ENCODE assay signal across 1 cellular context in the genomic region with DNA sequence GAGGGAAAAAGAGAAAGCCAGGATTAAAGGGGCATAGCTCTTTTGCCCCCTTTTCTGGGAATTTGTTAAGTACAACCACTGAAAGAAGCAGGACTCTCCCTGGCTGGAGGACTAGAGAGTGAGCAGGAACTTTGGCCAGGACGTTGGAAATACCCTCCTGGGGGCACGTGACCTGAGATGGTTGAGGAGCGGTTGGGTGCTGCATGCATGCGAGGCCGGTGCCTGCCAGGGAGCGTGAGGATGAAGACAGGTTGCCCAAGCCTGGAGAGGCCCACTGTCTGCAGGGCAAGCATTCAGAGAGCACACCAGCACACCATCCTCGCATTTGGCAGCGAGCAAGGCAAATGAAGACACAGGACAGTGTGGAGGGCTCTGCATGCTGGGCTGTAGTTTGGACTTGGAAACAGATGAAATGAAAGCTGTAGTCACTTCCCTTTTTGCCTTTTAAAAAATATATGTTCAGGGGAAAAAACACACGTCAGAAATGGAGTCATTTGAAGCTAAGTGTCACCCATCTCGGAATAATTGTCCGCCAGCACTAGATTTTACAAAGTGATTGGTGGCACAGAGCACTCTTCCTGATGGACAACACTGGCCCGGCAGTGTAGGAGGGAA.
TF ChIP-seq lines count a peak whose summit lies in the region.

No MANE protein-coding gene starts in this region.

TF ChIP-seq in SK-N-SH, 30 proteins besides CTCF, POLR2A, EP300 and RAD21 (continued from another document):
- TF ChIP-seq USF1 (IDR thresholded peaks at IDR 0.05; ENCODE audit: borderline replicate concordance, low read depth): no peak
- TF ChIP-seq FOXM1 (IDR thresholded peaks at IDR 0.05; ENCODE audit: low read depth): no peak
- no peak for TF ChIP-seq POLR2AphosphoS5 (IDR thresholded peaks at IDR 0.05; ENCODE audit: low read depth, low read length)
